In genomic region chr1:1374068-1374860, GRCh38 we compare ENCODE assay signal across 6 cellular contexts. TPM values are rescaled to one million over a fixed set of nuclear protein-coding genes. Genes with fewer than 3 reads are reported as not detected.
DNase-seq lines count a peak whose midpoint lies in the region; ATAC-seq and TF ChIP-seq lines count a peak whose summit lies in the region.

No MANE protein-coding gene starts in this region.

- no peak for TF ChIP-seq CTCF in fibroblast of villous mesenchyme (IDR thresholded peaks at IDR 0.05; ENCODE audit: insufficient read depth, low read depth, low read length)
- no peak for TF ChIP-seq CTCF in suprapubic skin (IDR thresholded peaks at IDR 0.05)

- peaks cover 46% of the 10 kb centered on the region for H3K4me1 ChIP-seq in suprapubic skin

- peak overlapping the region; percentile 76 for H3K4me3 ChIP-seq in MG63
- peak overlapping the region; percentile 80 for H3K4me3 ChIP-seq in fibroblast of villous mesenchyme (ENCODE audit: low read depth, low read length)
- H3K4me3 ChIP-seq in suprapubic skin, result peak overlapping the region; percentile 99

- H3K9me3 ChIP-seq in MG63 (no peaks in the 10 kb centered on the region), suprapubic skin (no peaks in the 10 kb centered on the region)

- ATAC-seq in GM18861 (IDR thresholded peaks at IDR 0.05; ENCODE audit: unreplicated experiment) (peak; percentile 3), HG02763 (IDR thresholded peaks at IDR 0.05; ENCODE audit: unreplicated experiment) (no peak)

- DNase-seq in MG63 (no peak), fibroblast of villous mesenchyme (ENCODE audit: low read depth) (no peak), suprapubic skin (ENCODE audit: low spot score in 2 of 2) (peak in 1 of 2 donors; percentile 77), retina (no peak)

- no peak for TF ChIP-seq EP300 in suprapubic skin (IDR thresholded peaks at IDR 0.05)

- WGBS in suprapubic skin, result 25% methylated on average over 46 of the region's 56 CpGs

- H3K27me3 ChIP-seq in MG63 (no peaks in the 10 kb centered on the region), suprapubic skin (no peaks in the 10 kb centered on the region)

- peak overlapping the region; percentile 90 for H3K27ac ChIP-seq in suprapubic skin

- TF ChIP-seq POLR2A in suprapubic skin (IDR thresholded peaks at IDR 0.05), result no peak

- H3K36me3 ChIP-seq in MG63 (peaks cover 38% of the 10 kb centered on the region), suprapubic skin (peaks cover 7% of the 10 kb centered on the region)

RNA-seq across cellular contexts. Expression of gene AURKAIP1, which starts 0.7 kb away (rescaled TPM):
- total RNA-seq in MG63 (2014; rRNA removed; shearing (Covaris generic); ENCODE audit: low replicate concordance), result 94.2 and 226 TPM in 2 replicates
- total RNA-seq in fibroblast of villous mesenchyme (94.1 and 116 TPM in 2 replicates), suprapubic skin (100 to 1,000 TPM in 1 of 4 donors, 10 to 100 TPM in 3; 55.8 to 106 (median 86.1) TPM)

RNA-seq across cellular contexts. Expression of gene MXRA8, which starts 15.9 kb away (rescaled TPM):
- 259 and 316 TPM in 2 replicates for total RNA-seq in MG63 (2014; rRNA removed; shearing (Covaris generic); ENCODE audit: low replicate concordance)
- total RNA-seq in fibroblast of villous mesenchyme, result 249 and 351 TPM in 2 replicates
- 10 to 100 TPM; 18.6 to 43.5 (median 21.9) TPM for total RNA-seq in suprapubic skin

RNA-seq across cellular contexts. Expression of gene CCNL2, which starts 24.9 kb away (rescaled TPM):
- 45.1 and 47.9 TPM in 2 replicates for total RNA-seq in MG63 (2014; rRNA removed; shearing (Covaris generic); ENCODE audit: low replicate concordance)
- 94.7 and 130 TPM in 2 replicates for total RNA-seq in fibroblast of villous mesenchyme
- 100 to 1,000 TPM; 136 to 599 (median 160) TPM for total RNA-seq in suprapubic skin

RNA-seq across cellular contexts. Expression of gene DVL1, which starts 25.0 kb away (rescaled TPM):
- total RNA-seq in MG63 (2014; rRNA removed; shearing (Covaris generic); ENCODE audit: low replicate concordance), result 55.3 and 107 TPM in 2 replicates
- total RNA-seq in fibroblast of villous mesenchyme (69.5 and 70.9 TPM in 2 replicates), suprapubic skin (100 to 1,000 TPM in 3 of 4 donors, 10 to 100 TPM in 1; 99.4 to 151 (median 106) TPM)

RNA-seq across cellular contexts. Expression of gene MRPL20, which starts 32.8 kb away (rescaled TPM):
- total RNA-seq in MG63 (2014; rRNA removed; shearing (Covaris generic); ENCODE audit: low replicate concordance), result 32.0 and 55.2 TPM in 2 replicates
- total RNA-seq in fibroblast of villous mesenchyme, result 85.5 and 96.6 TPM in 2 replicates
- total RNA-seq in suprapubic skin, result 100 to 1,000 TPM in 3 of 4 donors, 10 to 100 TPM in 1; 93.6 to 119 (median 109) TPM
